10 cellular contexts compared by ENCODE assay signal in the genomic region with DNA sequence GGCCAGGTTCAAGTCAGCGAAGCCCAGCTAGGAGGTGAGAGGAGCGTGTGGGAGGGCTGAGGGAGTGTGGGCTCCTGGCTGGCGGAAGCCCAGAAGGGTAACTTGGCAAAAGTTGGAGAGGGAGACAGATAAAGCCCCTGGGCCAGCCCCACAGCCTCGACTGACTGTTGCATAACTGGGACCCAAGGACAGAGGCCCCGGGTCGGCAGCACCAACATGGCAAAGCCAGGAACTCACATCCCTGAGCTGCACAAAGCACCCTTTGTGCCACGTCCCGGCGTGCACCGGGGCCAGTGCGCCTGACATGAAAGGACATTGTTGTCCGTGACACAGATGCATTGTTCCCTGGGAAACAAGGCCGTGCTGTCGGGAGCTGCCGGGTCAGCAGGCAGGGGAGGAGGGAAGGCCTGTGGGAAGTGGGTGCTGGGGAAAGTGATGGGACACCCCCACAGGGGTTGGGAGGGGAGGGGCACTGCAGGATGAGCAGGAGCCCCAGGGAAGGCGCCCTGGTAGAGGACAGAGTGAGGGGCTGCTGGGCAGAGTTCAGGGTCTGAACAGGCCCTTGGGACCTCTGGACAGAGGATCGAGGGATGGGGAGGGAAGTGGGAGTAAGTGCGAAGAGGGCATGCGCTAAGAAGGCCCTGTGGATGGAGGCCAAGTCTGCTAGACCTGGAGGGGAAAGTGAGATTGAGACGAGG. TPM values are rescaled to one million over a fixed set of nuclear protein-coding genes. Genes with fewer than 3 reads are reported as not detected.
DNase-seq lines count a peak whose midpoint lies in the region; ATAC-seq lines count a peak whose summit lies in the region.
"Had no signal": no experiment of that assay in that cellular context is flagged by ENCODE, and none has a peak within 500 bp of the region (broad histone marks: within the 10 kb centered on the region; RNA-seq: fewer than 3 reads in every experiment).

No MANE protein-coding gene starts in this region.

- no peaks in the 10 kb centered on the region for H3K9me3 ChIP-seq in SJCRH30 (replicated peaks)
- no peaks in the 10 kb centered on the region for H3K9me3 ChIP-seq in effector memory CD4-positive, alpha-beta T cell (ENCODE audit: control insufficient read depth, low read length)
- H3K9me3 ChIP-seq in muscle layer of duodenum (ENCODE audit: control insufficient read depth in 1 of 2, low read length in 2 of 2): no peaks in the 10 kb centered on the region

- no peak overlapping the region for H3K27ac ChIP-seq in SJCRH30
- H3K27ac ChIP-seq in effector memory CD4-positive, alpha-beta T cell (ENCODE audit: insufficient read depth, low read length, poor library complexity, severe bottlenecking): peak overlapping the region; percentile 33
- peak overlapping the region; percentile 63 for H3K27ac ChIP-seq in muscle layer of duodenum (ENCODE audit: low read length)
- H3K27ac ChIP-seq: parathyroid adenoma had no signal

- H3K4me1 ChIP-seq in SJCRH30: peaks cover 15% of the 10 kb centered on the region; the same call in 1 of the 2 replicates
- H3K4me1 ChIP-seq in effector memory CD4-positive, alpha-beta T cell (ENCODE audit: control insufficient read depth, insufficient read depth, low read length, poor library complexity, severe bottlenecking): peaks cover 39% of the 10 kb centered on the region
- H3K4me1 ChIP-seq in muscle layer of duodenum (ENCODE audit: control insufficient read depth in 1 of 2, insufficient read depth in 2 of 2, low read length in 2 of 2): peaks cover 17 to 45% of the 10 kb centered on the region in 2 donors

- H3K36me3 ChIP-seq in SJCRH30 (no peaks in the 10 kb centered on the region), muscle layer of duodenum (ENCODE audit: control insufficient read depth in 1 of 2, insufficient read depth in 2 of 2, low read length in 2 of 2) (peaks cover 5 to 8% of the 10 kb centered on the region in 2 donors)
- peaks cover 53% of the 10 kb centered on the region for H3K36me3 ChIP-seq in effector memory CD4-positive, alpha-beta T cell (ENCODE audit: control insufficient read depth, insufficient read depth, low read length)

- H3K27me3 ChIP-seq in SJCRH30 (no peaks in the 10 kb centered on the region), muscle layer of duodenum (ENCODE audit: low read depth, low read length) (no peaks in the 10 kb centered on the region)
- no peaks in the 10 kb centered on the region for H3K27me3 ChIP-seq in effector memory CD4-positive, alpha-beta T cell (replicated peaks; ENCODE audit: control insufficient read depth, insufficient read depth, low read length, poor library complexity, severe bottlenecking)

- H3K4me3 ChIP-seq in SJCRH30: no peak overlapping the region
- no peak overlapping the region for H3K4me3 ChIP-seq in effector memory CD4-positive, alpha-beta T cell (ENCODE audit: insufficient read depth, low read depth, low read length, poor library complexity, severe bottlenecking)
- no peak overlapping the region for H3K4me3 ChIP-seq in muscle layer of duodenum (ENCODE audit: low read depth in 1 of 2, low read length in 2 of 2)

- DNase-seq in Ammon's horn (ENCODE audit: low spot score) (peak; percentile 98), SJCRH30 (peak; percentile 71 to 77), NCI-H748 treated with DMSO at 0.1 percent for 48 hours (lab: John Stamatoyannopoulos, UW) (no peak), NCI-H446 (lab: John Stamatoyannopoulos, UW) (no peak)
- DNase-seq in effector memory CD4-positive, alpha-beta T cell: no peak
- DNase-seq: MV-4-11 had no signal

- no peak for ATAC-seq in GM21723 (IDR thresholded peaks at IDR 0.05; ENCODE audit: unreplicated experiment)
- no peak for ATAC-seq in HG02884 (IDR thresholded peaks at IDR 0.05; ENCODE audit: unreplicated experiment)

RNA-seq across cellular contexts. Expression of gene DPM2, which starts 13.0 kb away (rescaled TPM):
- 44.7 and 46.4 TPM in 2 replicates for total RNA-seq in SJCRH30 (2014; rRNA removed; shearing (Covaris generic))

RNA-seq across cellular contexts. Expression of gene PIP5KL1, which starts 20.1 kb away (rescaled TPM):
- 0.20 and 0.51 TPM in 2 replicates for total RNA-seq in SJCRH30 (2014; rRNA removed; shearing (Covaris generic))

RNA-seq across cellular contexts. Expression of gene EEIG1, which starts 30.1 kb away (rescaled TPM):
- 4.0 and 5.0 TPM in 2 replicates for total RNA-seq in SJCRH30 (2014; rRNA removed; shearing (Covaris generic))

RNA-seq across cellular contexts. Expression of gene ST6GALNAC4, which starts 33.8 kb away (rescaled TPM):
- 19.6 and 24.3 TPM in 2 replicates for total RNA-seq in SJCRH30 (2014; rRNA removed; shearing (Covaris generic))

RNA-seq across cellular contexts. Expression of gene ST6GALNAC6, which starts 51.3 kb away (rescaled TPM):
- 59.9 and 61.5 TPM in 2 replicates for total RNA-seq in SJCRH30 (2014; rRNA removed; shearing (Covaris generic))

Comparison
In these comparisons a context has a peak if more than half of its experiments do, and no peak if none do; other contexts are left out.
1. DNase-seq: peak in Ammon's horn (single experiment) and SJCRH30 (2 of 2); none in effector memory CD4-positive, alpha-beta T cell (0 of 3), NCI-H748 treated with DMSO at 0.1 percent for 48 hours (single experiment) and NCI-H446 (0 of 2).